In the genomic region with DNA sequence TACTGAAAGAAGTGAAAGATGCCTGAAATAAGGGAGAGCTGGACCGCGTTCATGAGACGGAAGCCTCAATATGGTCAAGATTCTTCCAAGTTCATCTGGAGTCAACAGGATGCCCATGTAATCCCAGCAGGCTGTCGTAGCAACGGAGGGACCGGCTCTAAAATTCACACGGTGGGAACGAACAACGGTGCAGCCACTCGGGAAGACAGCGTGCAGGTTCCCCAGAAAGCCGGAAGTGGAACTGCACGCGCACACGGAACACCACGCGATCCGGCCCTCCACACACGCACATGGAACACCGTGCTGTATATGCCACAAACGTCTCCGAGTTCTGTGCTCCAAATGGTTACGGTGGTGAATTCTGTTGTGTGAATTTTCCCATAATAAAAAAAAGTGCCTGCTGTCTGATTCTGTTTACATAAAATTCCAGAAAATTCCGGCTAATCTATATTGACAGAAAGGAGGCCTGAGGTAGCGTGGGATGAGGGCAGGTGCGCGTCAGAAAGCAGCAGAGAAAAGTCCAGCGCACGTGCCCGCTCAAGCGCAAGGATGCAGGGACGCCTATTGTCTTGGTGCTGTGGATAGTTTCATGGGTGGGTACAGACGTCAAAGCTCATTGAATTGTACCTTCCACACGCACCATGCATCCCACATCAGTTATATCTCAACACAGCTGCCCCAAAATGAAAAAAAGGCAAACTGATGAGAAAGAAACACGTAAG, we compare ENCODE assay signal across 20 cellular contexts. TPM values are rescaled to one million over a fixed set of nuclear protein-coding genes. Genes with fewer than 3 reads are reported as not detected.
DNase-seq lines count a peak whose midpoint lies in the region; ATAC-seq, FAIRE-seq and TF ChIP-seq lines count a peak whose summit lies in the region.
"Had no signal": no experiment of that assay in that cellular context is flagged by ENCODE, and none has a peak within 500 bp of the region (broad histone marks: within the 10 kb centered on the region; RNA-seq: fewer than 3 reads in every experiment).

No MANE protein-coding gene starts in this region.

- TF ChIP-seq POLR2A in heart left ventricle (IDR thresholded peaks at IDR 0.05) (no peak), GM18505 (IDR thresholded peaks at IDR 0.05; ENCODE audit: borderline replicate concordance, extremely low read depth, insufficient read depth, insufficient read length) (no peak)

- H3K27me3 ChIP-seq in heart left ventricle: no peaks in the 10 kb centered on the region
- H3K27me3 ChIP-seq in H9 (ENCODE audit: insufficient read depth, low read length): no peaks in the 10 kb centered on the region
- H3K27me3 ChIP-seq in astrocyte (ENCODE audit: insufficient read depth, low read length): no peaks in the 10 kb centered on the region
- H3K27me3 ChIP-seq: dorsolateral prefrontal cortex had no signal

- H3K4me1 ChIP-seq in heart left ventricle: peaks cover 0 to 11% (median 0%) of the 10 kb centered on the region in 12 donors
- H3K4me1 ChIP-seq in H9 (ENCODE audit: insufficient read depth, low read length): no peaks in the 10 kb centered on the region
- H3K4me1 ChIP-seq in astrocyte (ENCODE audit: insufficient read depth, low read length): peaks cover 6% of the 10 kb centered on the region

- H2BK120ac ChIP-seq in H9 (ENCODE audit: low read depth, low read length, poor library complexity, severe bottlenecking): no peak overlapping the region

- H2BK15ac ChIP-seq in H9 (ENCODE audit: low read depth, low read length): no peak overlapping the region

- no peaks in the 10 kb centered on the region for H3K23me2 ChIP-seq in H9 (ENCODE audit: insufficient read length, low read depth, low read length, poor library complexity, severe bottlenecking)

- H3K9me3 ChIP-seq in heart left ventricle: peaks cover 0 to 17% (median 10%) of the 10 kb centered on the region in 12 donors
- no peaks in the 10 kb centered on the region for H3K9me3 ChIP-seq in H9 (ENCODE audit: control insufficient read depth, low read depth, low read length)
- peaks cover 9% of the 10 kb centered on the region for H3K9me3 ChIP-seq in astrocyte (ENCODE audit: insufficient read depth, low read depth, low read length)

- TF ChIP-seq CTCF in heart left ventricle (IDR thresholded peaks at IDR 0.05) (no peak), H9 (conservative IDR thresholded peaks at IDR 0.05) (no peak), astrocyte (IDR thresholded peaks at IDR 0.05; ENCODE audit: insufficient read depth, low read depth, low read length) (no peak)

- no peak for FAIRE-seq in astrocyte (lab: Jason Lieb, UNC)
- FAIRE-seq: D721Med, endothelial cell of umbilical vein had no signal

- H3K27ac ChIP-seq in heart left ventricle: no peak overlapping the region
- no peak overlapping the region for H3K27ac ChIP-seq in H9 (ENCODE audit: insufficient read length, low read depth, low read length)
- H3K27ac ChIP-seq in astrocyte (ENCODE audit: low read depth, low read length): no peak overlapping the region
- H3K27ac ChIP-seq: dorsolateral prefrontal cortex, skin epidermis had no signal

- H3K4me1 Mint-ChIP-seq in H9: no peaks in the 10 kb centered on the region
- peaks cover 17% of the 10 kb centered on the region for H3K4me1 Mint-ChIP-seq in astrocyte (ENCODE audit: low read depth, unreplicated experiment)

- H4K91ac ChIP-seq in H9 (ENCODE audit: insufficient read length, low read depth, low read length): no peak overlapping the region

- H3K23ac ChIP-seq in H9 (ENCODE audit: insufficient read length, low read depth, low read length): no peak overlapping the region

- H3K4me3 Mint-ChIP-seq in H9 (no peak overlapping the region), astrocyte (ENCODE audit: unreplicated experiment) (no peak overlapping the region)
- H3K4me3 Mint-ChIP-seq: activated T-cell treated with anti-CD3 and anti-CD28 coated beads, Interleukin-2, amount 50 U/mL, for 4 hours had no signal

- intact Hi-C loops in Right ventricle myocardium superior (cut with DNase I) (no loop called here), heart left ventricle (cut with DNase I) (no loop called here)

- no peaks in the 10 kb centered on the region; the same call in 1 of the 2 replicates for H3K27me3 Mint-ChIP-seq in H9 (ENCODE audit: low read depth)
- H3K27me3 Mint-ChIP-seq in astrocyte (ENCODE audit: low read depth, unreplicated experiment): no peaks in the 10 kb centered on the region

- H3K36me3 Mint-ChIP-seq in H9 (ENCODE audit: insufficient read depth in 1 of 3, low read depth in 3 of 3) (peaks cover 27 to 64% (median 53%) of the 10 kb centered on the region in 3 experiments; a peak in 6 of 7 replicates), astrocyte (ENCODE audit: low read depth, unreplicated experiment) (peaks cover 28% of the 10 kb centered on the region)

- H3K4me2 ChIP-seq in H9 (ENCODE audit: insufficient read depth, insufficient read length, low read length): no peak overlapping the region
- no peak overlapping the region for H3K4me2 ChIP-seq in astrocyte (ENCODE audit: low read length)

- H3K9ac ChIP-seq in H9 (ENCODE audit: extremely low read depth, insufficient read length, low read length) (no peak overlapping the region), astrocyte (ENCODE audit: low read length) (no peak overlapping the region)

- H3K79me1 ChIP-seq in H9 (ENCODE audit: insufficient read depth, low read depth, low read length, poor library complexity, severe bottlenecking): no peaks in the 10 kb centered on the region

- H2BK20ac ChIP-seq in H9 (ENCODE audit: low read depth, low read length, poor library complexity, severe bottlenecking): no peak overlapping the region

- H3K9me3 Mint-ChIP-seq in H9: no peaks in the 10 kb centered on the region
- H3K9me3 Mint-ChIP-seq in astrocyte (ENCODE audit: unreplicated experiment): peaks cover 14% of the 10 kb centered on the region

- no peak overlapping the region for H3K4ac ChIP-seq in H9 (ENCODE audit: low read depth, low read length)

- H4K20me1 ChIP-seq in H9 (ENCODE audit: control insufficient read depth, insufficient read depth, insufficient read length): no peaks in the 10 kb centered on the region
- H4K20me1 ChIP-seq in astrocyte (ENCODE audit: insufficient read depth, low read length): no peaks in the 10 kb centered on the region

- H3T11ph ChIP-seq in H9 (ENCODE audit: low read length): no peak overlapping the region

- peak overlapping the region in 2 of 3 experiments; percentile 25 to 36; a peak in 4 of 7 replicates for H3K27ac Mint-ChIP-seq in H9
- H3K27ac Mint-ChIP-seq in astrocyte (ENCODE audit: unreplicated experiment): peak overlapping the region; percentile 55

- H3K18ac ChIP-seq in H9 (ENCODE audit: insufficient read length, low read depth, low read length): no peak overlapping the region

- no peak overlapping the region for H3K56ac ChIP-seq in H9 (ENCODE audit: insufficient read length, low read depth, low read length)

- H2AK5ac ChIP-seq in H9 (ENCODE audit: insufficient read length, low read length): no peak overlapping the region

- H3K79me2 ChIP-seq in H9 (ENCODE audit: insufficient read depth, low read length) (no peaks in the 10 kb centered on the region), astrocyte (ENCODE audit: insufficient read depth, low read length) (peaks cover 4% of the 10 kb centered on the region)

- peaks cover 0 to 28% (median 9%) of the 10 kb centered on the region in 9 donors for H3K36me3 ChIP-seq in heart left ventricle
- H3K36me3 ChIP-seq in astrocyte (ENCODE audit: insufficient read depth, low read length): no peaks in the 10 kb centered on the region

- DNase-seq in Right ventricle myocardium superior: peak; percentile 26
- no peak for DNase-seq in heart left ventricle
- no peak for DNase-seq in H9
- no peak for DNase-seq in astrocyte (ENCODE audit: low read depth)
- DNase-seq in retina: peak; percentile 34
- DNase-seq: ACHN; activated T-cell treated with anti-CD3 and anti-CD28 coated beads, Interleukin-2, amount 50 U/mL, for 4 hours; dorsolateral prefrontal cortex; NCI-H1092 treated with DMSO at 0.1 percent for 48 hours; NCI-H2029; nucleus accumbens; RPMI8226; stimulated activated CD4-positive, alpha-beta T cell treated with anti-CD3 and anti-CD28 coated beads, Interleukin-2, amount 100 ng/mL, for 24 hours had no signal

- no peak overlapping the region for H2BK12ac ChIP-seq in H9 (ENCODE audit: insufficient read length, low read depth, low read length)

- no peak overlapping the region for H3K14ac ChIP-seq in H9 (ENCODE audit: insufficient read depth, low read length)

- no peak overlapping the region for H3K4me3 ChIP-seq in heart left ventricle
- no peak overlapping the region for H3K4me3 ChIP-seq in astrocyte (ENCODE audit: insufficient read depth, low read depth, low read length)
- H3K4me3 ChIP-seq: dorsolateral prefrontal cortex, lung, skin epidermis had no signal

- H4K8ac ChIP-seq in H9 (replicated peaks; ENCODE audit: insufficient read length, low read depth, low read length): no peak overlapping the region

- no peak overlapping the region for H4K5ac ChIP-seq in H9 (ENCODE audit: insufficient read length, low read depth, low read length)

- ATAC-seq in Right ventricle myocardium superior (ENCODE audit: poor library complexity) (no peak), heart left ventricle (no peak), GM21619 (IDR thresholded peaks at IDR 0.05; ENCODE audit: unreplicated experiment) (no peak), GM18505 (IDR thresholded peaks at IDR 0.05; ENCODE audit: unreplicated experiment) (no peak)
- ATAC-seq: activated naive CD4-positive, alpha-beta T cell treated with anti-CD3 and anti-CD28 coated beads, Interleukin-2, amount 50 U/mL, for 72 hours; activated T-cell treated with anti-CD3 and anti-CD28 coated beads, Interleukin-2, amount 50 U/mL, for 4 hours had no signal

- no peak overlapping the region for H2AFZ ChIP-seq in H9 (ENCODE audit: low read length)
- H2AFZ ChIP-seq in astrocyte (ENCODE audit: low read depth, low read length): no peak overlapping the region

- 90 to 95% (median 94%) methylated on average over 34 to 35 of the region's 35 CpGs for WGBS in heart left ventricle, 4 donors
- WGBS in H9 (ENCODE audit: extremely low coverage, insufficient read length, low lambda C conversion rate): no CpG with 5 or more reads among the region's 35 CpGs

- no peak overlapping the region for H2BK5ac ChIP-seq in H9 (ENCODE audit: insufficient read length, low read length)

RNA-seq across cellular contexts. Expression of gene PPP2R3B, which starts 31.2 kb away (rescaled TPM):
- total RNA-seq in Right ventricle myocardium superior (154 TPM), heart left ventricle (100 to 1,000 TPM in 8 of 9 donors, 10 to 100 TPM in 1; 98.3 to 186 (median 113) TPM), H9 (2021) (63.3 and 72.1 TPM in 2 replicates), astrocyte (39.3 and 44.7 TPM in 2 replicates)
- polyA plus RNA-seq in heart left ventricle: 100 to 1,000 TPM in 1 of 2 donors, 10 to 100 TPM in 1; 60.9 to 181 TPM

RNA-seq across cellular contexts. Expression of gene GTPBP6, which starts 36.9 kb away (rescaled TPM):
- total RNA-seq in Right ventricle myocardium superior: 50.8 TPM
- 10 to 100 TPM; 31.3 to 71.5 (median 47.5) TPM for total RNA-seq in heart left ventricle
- 100 to 1,000 TPM in 1 of 2 donors, 10 to 100 TPM in 1; 50.6 to 102 TPM for polyA plus RNA-seq in heart left ventricle
- 64.0 and 64.5 TPM in 2 replicates for total RNA-seq in H9 (2021)
- 27.9 and 30.5 TPM in 2 replicates for total RNA-seq in astrocyte

Comparison
In these comparisons a context has a peak if more than half of its experiments do, and no peak if none do; other contexts are left out.
1. DNase-seq: peak in Right ventricle myocardium superior (single experiment) and retina (single experiment); none in heart left ventricle (0 of 5), H9 (single experiment) and astrocyte (single experiment).